In the genomic region with DNA sequence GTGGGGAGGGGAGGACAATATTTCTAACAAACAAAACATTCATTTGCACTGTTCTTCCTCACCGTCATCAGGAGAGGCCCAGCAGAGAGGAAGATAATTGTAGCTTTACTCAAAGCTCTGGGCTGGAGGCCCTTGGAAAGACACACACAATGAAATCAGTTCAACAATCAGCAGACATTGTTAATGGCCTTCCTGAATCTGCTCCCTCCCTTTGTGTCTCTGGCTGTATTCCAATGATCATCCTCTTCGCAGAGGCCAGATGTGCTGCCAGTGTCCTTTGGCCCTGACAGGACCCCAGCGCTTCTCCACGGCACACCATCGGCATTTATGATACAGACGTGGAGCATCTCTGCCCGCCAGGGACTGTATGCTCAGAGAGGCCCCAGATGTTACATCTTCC, we compare ENCODE assay signal across 29 cellular contexts. TPM values are rescaled to one million over a fixed set of nuclear protein-coding genes. Genes with fewer than 3 reads are reported as not detected.
DNase-seq lines count a peak whose midpoint lies in the region; ATAC-seq, FAIRE-seq and TF ChIP-seq lines count a peak whose summit lies in the region.
"Had no signal": no experiment of that assay in that cellular context is flagged by ENCODE, and none has a peak within 500 bp of the region (broad histone marks: within the 10 kb centered on the region; RNA-seq: fewer than 3 reads in every experiment).

No MANE protein-coding gene starts in this region.

- H3K36me3 Mint-ChIP-seq in CD8-positive, alpha-beta T cell: no peaks in the 10 kb centered on the region
- H3K36me3 Mint-ChIP-seq: stimulated activated effector memory CD8-positive, alpha-beta T cell treated with anti-CD3 and anti-CD28 coated beads, Interleukin-12 subunit alpha, Interleukin-12 subunit beta, amount 100 ng/mL, for 72 hours; T-cell had no signal

- H3K27ac Mint-ChIP-seq in CD8-positive, alpha-beta T cell: no peak overlapping the region
- H3K27ac Mint-ChIP-seq: activated CD8-positive, alpha-beta T cell treated with anti-CD3 and anti-CD28 coated beads, Interleukin-2, amount 10 ng/mL, durations not matched to agents 7 days and 5 days; stimulated activated effector memory CD8-positive, alpha-beta T cell treated with anti-CD3 and anti-CD28 coated beads, Interleukin-12 subunit alpha, Interleukin-12 subunit beta, amount 100 ng/mL, for 72 hours; T-cell had no signal

- H3K4me3 ChIP-seq in CD8-positive, alpha-beta T cell (ENCODE audit: low read depth, low read length): no peak overlapping the region
- H3K4me3 ChIP-seq: lung, PC-9 had no signal

- no peak for TF ChIP-seq CTCF in CD8-positive, alpha-beta T cell (IDR thresholded peaks at IDR 0.05)

- H3K4me1 Mint-ChIP-seq in CD8-positive, alpha-beta T cell (ENCODE audit: low read depth): no peaks in the 10 kb centered on the region
- H3K4me1 Mint-ChIP-seq: central memory CD8-positive, alpha-beta T cell; stimulated activated effector memory CD8-positive, alpha-beta T cell treated with anti-CD3 and anti-CD28 coated beads, Interleukin-12 subunit alpha, Interleukin-12 subunit beta, amount 100 ng/mL, for 72 hours; T-cell had no signal

- H3K9me3 Mint-ChIP-seq in CD8-positive, alpha-beta T cell: no peaks in the 10 kb centered on the region
- H3K9me3 Mint-ChIP-seq: stimulated activated effector memory CD8-positive, alpha-beta T cell treated with anti-CD3 and anti-CD28 coated beads, Interleukin-12 subunit alpha, Interleukin-12 subunit beta, amount 100 ng/mL, for 72 hours had no signal

- ATAC-seq in GM21367 (IDR thresholded peaks at IDR 0.05; ENCODE audit: unreplicated experiment): no peak
- ATAC-seq in CD8-positive, alpha-beta T cell: no peak
- ATAC-seq: activated CD8-positive, alpha-beta T cell treated with anti-CD3 and anti-CD28 coated beads, Interleukin-2, amount 10 ng/mL, durations not matched to agents 7 days and 5 days; stimulated activated effector memory CD8-positive, alpha-beta T cell treated with anti-CD3 and anti-CD28 coated beads, Interleukin-12 subunit alpha, Interleukin-12 subunit beta, amount 100 ng/mL, for 72 hours; T-cell had no signal

- CTCF ChIA-PET in CD8-positive, alpha-beta T cell (lab: Charles Lee): no interaction called here

- FAIRE-seq in RCC 7860 (lab: Jason Lieb, UNC): no peak
- FAIRE-seq: D721Med, endothelial cell of umbilical vein, urothelium cell line had no signal

- no peak overlapping the region for H3K27ac ChIP-seq in CD8-positive, alpha-beta T cell (ENCODE audit: low read depth, low read length)
- H3K27ac ChIP-seq: C4-2B, PC-9 had no signal

- H3K4me1 ChIP-seq in CD8-positive, alpha-beta T cell (ENCODE audit: insufficient read depth, low read length): no peaks in the 10 kb centered on the region

- no peaks in the 10 kb centered on the region for H3K9me3 ChIP-seq in CD8-positive, alpha-beta T cell (ENCODE audit: low read length)

- H3K27me3 Mint-ChIP-seq in CD8-positive, alpha-beta T cell (ENCODE audit: low read depth): peaks cover 6% of the 10 kb centered on the region
- H3K27me3 Mint-ChIP-seq: T-cell had no signal

- no peaks in the 10 kb centered on the region for H3K36me3 ChIP-seq in CD8-positive, alpha-beta T cell (ENCODE audit: insufficient read depth, low read length)

- intact Hi-C loops in CD8-positive, alpha-beta T cell (cut with DNase I, micrococcal nuclease): no loop called here

- H3K27me3 ChIP-seq in CD8-positive, alpha-beta T cell (ENCODE audit: insufficient read depth, low read length): no peaks in the 10 kb centered on the region

- H3K4me3 Mint-ChIP-seq in CD8-positive, alpha-beta T cell: no peak overlapping the region
- H3K4me3 Mint-ChIP-seq: activated CD8-positive, alpha-beta T cell treated with anti-CD3 and anti-CD28 coated beads, Interleukin-2, amount 10 ng/mL, durations not matched to agents 7 days and 5 days; central memory CD8-positive, alpha-beta T cell; stimulated activated effector memory CD8-positive, alpha-beta T cell treated with anti-CD3 and anti-CD28 coated beads, Interleukin-12 subunit alpha, Interleukin-12 subunit beta, amount 100 ng/mL, for 72 hours; T-cell had no signal

- DNase-seq in NCI-H1092 (lab: John Stamatoyannopoulos, UW) (peak; percentile 16), NCI-H2227 treated with DMSO at 0.1 percent for 48 hours (lab: John Stamatoyannopoulos, UW) (peak; percentile 60), globus pallidus (ENCODE audit: low spot score) (peak; percentile 47), retina (peak; percentile 30), RCC 7860 (ENCODE audit: low spot score) (no peak)
- DNase-seq in CD8-positive, alpha-beta T cell: no peak
- DNase-seq: activated CD4-positive, CD25-positive, alpha-beta regulatory T cell treated with anti-CD3 and anti-CD28 coated beads, Interleukin-2, amount 50 U/mL, for 72 hours; activated CD8-positive, alpha-beta T cell treated with anti-CD3 and anti-CD28 coated beads, Interleukin-2, amount 10 ng/mL, durations not matched to agents 7 days and 5 days; activated effector memory CD4-positive, alpha-beta T cell treated with anti-CD3 and anti-CD28 coated beads, Interleukin-2, amount 50 U/mL, for 16 hours; IMR-90; kidney glomerular epithelial cell; NCI-H1436; NCI-H446; occipital lobe; PC-9; SHP77; stimulated activated CD4-positive, alpha-beta T cell treated with anti-CD3 and anti-CD28 coated beads, Interleukin-2, amount 100 ng/mL, for 48 hours; T-cell had no signal

- POLR2A ChIA-PET in CD8-positive, alpha-beta T cell (lab: Charles Lee): no interaction called here

RNA-seq across cellular contexts. Expression of gene LRFN2, which starts 44.6 kb away (rescaled TPM):
- under 1 TPM; 0.11 TPM for total RNA-seq in CD8-positive, alpha-beta T cell
- total RNA-seq: activated CD8-positive, alpha-beta T cell treated with anti-CD3 and anti-CD28 coated beads, Interleukin-2, amount 10 ng/mL, durations not matched to agents 7 days and 5 days; dermis microvascular lymphatic vessel endothelial cell; endothelial cell of umbilical vein; IMR-90; myocyte; PC-9; renal cortical epithelial cell had no signal

Comparison
In these comparisons a context has a peak if more than half of its experiments do, and no peak if none do; other contexts are left out.
1. DNase-seq: peak in NCI-H1092 (single experiment), NCI-H2227 treated with DMSO at 0.1 percent for 48 hours (single experiment), globus pallidus (single experiment) and retina (single experiment); none in RCC 7860 (single experiment) and CD8-positive, alpha-beta T cell (0 of 7).